In genomic region chr6:41505084-41506049, GRCh38 we compare ENCODE assay signal across 1 cellular context.
TF ChIP-seq lines count a peak whose summit lies in the region.

No MANE protein-coding gene starts in this region.

TF ChIP-seq in HepG2, 621 proteins besides CTCF, POLR2A, EP300 and RAD21 (continued from another document):
- TF ChIP-seq ZMAT5 (CRISPR knock-in tag; IDR thresholded peaks at IDR 0.05; ENCODE audit: borderline replicate concordance, low read depth) (no peak), HNRNPK (IDR thresholded peaks at IDR 0.05; ENCODE audit: low read depth, low read length, poor library complexity, severe bottlenecking) (no peak), MIER2 (CRISPR knock-in tag; IDR thresholded peaks at IDR 0.05) (no peak), TGIF2 (CRISPR knock-in tag; IDR thresholded peaks at IDR 0.05) (no peak), HMGXB4 (CRISPR knock-in tag; IDR thresholded peaks at IDR 0.05; ENCODE audit: borderline replicate concordance in 1 of 2, low read depth in 1 of 2) (no peak), ZNF784 (CRISPR knock-in tag; IDR thresholded peaks at IDR 0.05; ENCODE audit: borderline replicate concordance) (no peak), ZNF746 (CRISPR knock-in tag; IDR thresholded peaks at IDR 0.05) (no peak), GLMP (CRISPR knock-in tag; IDR thresholded peaks at IDR 0.05; ENCODE audit: borderline replicate concordance) (no peak), ZNF768 (CRISPR knock-in tag; IDR thresholded peaks at IDR 0.05) (peak; percentile 40; the same call in 1 of the 2 replicates), HOXA3 (CRISPR knock-in tag; IDR thresholded peaks at IDR 0.05) (peak; percentile 44; the same call in 1 of the 2 replicates), AGO2 (optimal IDR thresholded peaks at IDR 0.05; ENCODE audit: low read depth, low read length) (peak; percentile 44), HOXA7 (CRISPR knock-in tag; IDR thresholded peaks at IDR 0.05) (no peak), BRD4 (CRISPR knock-in tag; IDR thresholded peaks at IDR 0.05) (no peak), ZBTB4 (CRISPR knock-in tag; IDR thresholded peaks at IDR 0.05; ENCODE audit: borderline replicate concordance) (no peak), BATF2 (CRISPR knock-in tag; IDR thresholded peaks at IDR 0.05) (no peak), MAFK (conservative IDR thresholded peaks at IDR 0.05 in 1 of 2, IDR thresholded peaks at IDR 0.05 in 1 of 2; ENCODE audit: low read length in 2 of 2) (0 out of 4 replicates have a peak, but pooled peaks of 1 of the 2 experiments have one; percentile 5), DR1 (CRISPR knock-in tag; IDR thresholded peaks at IDR 0.05) (no peak), ZFP36L2 (CRISPR knock-in tag; IDR thresholded peaks at IDR 0.05) (no peak), GMEB2 (CRISPR knock-in tag; IDR thresholded peaks at IDR 0.05; ENCODE audit: low read depth) (no peak), CBX5 (CRISPR knock-in tag; IDR thresholded peaks at IDR 0.05; ENCODE audit: borderline replicate concordance) (no peak), ARNT2 (CRISPR knock-in tag; IDR thresholded peaks at IDR 0.05; ENCODE audit: low read depth) (no peak), ZBTB33 (CRISPR knock-in tag; IDR thresholded peaks at IDR 0.05) (peak; percentile 60), EHMT2 (IDR thresholded peaks at IDR 0.05; ENCODE audit: borderline replicate concordance, low read depth, low read length) (no peak), ZFP91 (CRISPR knock-in tag; IDR thresholded peaks at IDR 0.05; ENCODE audit: borderline replicate concordance) (no peak), NFE2 (CRISPR knock-in tag; IDR thresholded peaks at IDR 0.05) (no peak), RARA (CRISPR knock-in tag; IDR thresholded peaks at IDR 0.05) (no peak), AHDC1 (CRISPR knock-in tag; IDR thresholded peaks at IDR 0.05; ENCODE audit: borderline replicate concordance) (no peak), PCBP1 (IDR thresholded peaks at IDR 0.05; ENCODE audit: borderline replicate concordance, low read depth, low read length) (no peak), SSRP1 (CRISPR knock-in tag; IDR thresholded peaks at IDR 0.05) (no peak)
